In genomic region chr14:22297376-22297775, GRCh38 we compare ENCODE assay signal across 27 cellular contexts.
"Had no signal": no experiment of that assay in that cellular context is flagged by ENCODE, and none has a peak within 500 bp of the region (broad histone marks: within the 10 kb centered on the region; RNA-seq: fewer than 3 reads in every experiment).

No MANE protein-coding gene starts in this region.

- H3K4me3 ChIP-seq: adrenal gland, ascending aorta, coronary artery, gastroesophageal sphincter, mucosa of descending colon, right lobe of liver, skin epidermis, thoracic aorta, upper lobe of left lung, vagina had no signal

- H3K4me1 ChIP-seq: adrenal gland, ascending aorta, gastroesophageal sphincter, right lobe of liver, upper lobe of left lung had no signal

- H3K27me3 ChIP-seq: adrenal gland, ascending aorta, brain microvascular endothelial cell, upper lobe of left lung, vagina had no signal

- H3K9me3 Mint-ChIP-seq: activated naive CD4-positive, alpha-beta T cell treated with anti-CD3 and anti-CD28 coated beads for 36 hours; activated naive CD8-positive, alpha-beta T cell treated with anti-CD3 and anti-CD28 coated beads for 36 hours; activated T-helper 1 cell treated with anti-CD3 and anti-CD28 coated beads, Interleukin-12 subunit alpha, Interleukin-12 subunit beta, Interleukin-2, Interleukin-4 antibody, amounts not matched to agents 30 ng/mL and 10 ng/mL and 1 ng/mL, durations not matched to agents 14 hours and 24 hours and 36 hours; effector memory CD8-positive, alpha-beta T cell; immature natural killer cell; memory B cell; stimulated activated effector memory CD8-positive, alpha-beta T cell treated with anti-CD3 and anti-CD28 coated beads, Interleukin-12 subunit alpha, Interleukin-12 subunit beta, amount 100 ng/mL, for 72 hours; stimulated activated naive CD8-positive, alpha-beta T cell treated with anti-CD3 and anti-CD28 coated beads, Interleukin-15, Interleukin-2, amounts not matched to agents 100 ng/mL and 50 ng/mL, for 24 hours had no signal

- ATAC-seq: effector memory CD8-positive, alpha-beta T cell; gastroesophageal sphincter; mucosa of descending colon; right lobe of liver; stimulated activated effector memory CD8-positive, alpha-beta T cell treated with anti-CD3 and anti-CD28 coated beads, Interleukin-12 subunit alpha, Interleukin-12 subunit beta, amount 100 ng/mL, for 72 hours had no signal

- H3K27ac ChIP-seq: adrenal gland, ascending aorta, brain microvascular endothelial cell, coronary artery, gastroesophageal sphincter, right lobe of liver, skin epidermis, thoracic aorta, upper lobe of left lung, vagina had no signal

- H3K27ac Mint-ChIP-seq: activated naive CD4-positive, alpha-beta T cell treated with anti-CD3 and anti-CD28 coated beads for 36 hours; activated naive CD8-positive, alpha-beta T cell treated with anti-CD3 and anti-CD28 coated beads for 36 hours; activated T-helper 1 cell treated with anti-CD3 and anti-CD28 coated beads, Interleukin-12 subunit alpha, Interleukin-12 subunit beta, Interleukin-2, Interleukin-4 antibody, amounts not matched to agents 30 ng/mL and 10 ng/mL and 1 ng/mL, durations not matched to agents 14 hours and 24 hours and 36 hours; effector memory CD8-positive, alpha-beta T cell; immature natural killer cell; memory B cell; stimulated activated effector memory CD8-positive, alpha-beta T cell treated with anti-CD3 and anti-CD28 coated beads, Interleukin-12 subunit alpha, Interleukin-12 subunit beta, amount 100 ng/mL, for 72 hours; stimulated activated naive CD8-positive, alpha-beta T cell treated with anti-CD3 and anti-CD28 coated beads, Interleukin-15, Interleukin-2, amounts not matched to agents 100 ng/mL and 50 ng/mL, for 24 hours had no signal

- H3K4me1 Mint-ChIP-seq: activated naive CD8-positive, alpha-beta T cell treated with anti-CD3 and anti-CD28 coated beads for 36 hours; immature natural killer cell; memory B cell; nephron; stimulated activated effector memory CD8-positive, alpha-beta T cell treated with anti-CD3 and anti-CD28 coated beads, Interleukin-12 subunit alpha, Interleukin-12 subunit beta, amount 100 ng/mL, for 72 hours had no signal

- H3K27me3 Mint-ChIP-seq: activated naive CD8-positive, alpha-beta T cell treated with anti-CD3 and anti-CD28 coated beads for 36 hours; effector memory CD8-positive, alpha-beta T cell; stimulated activated naive CD8-positive, alpha-beta T cell treated with anti-CD3 and anti-CD28 coated beads, Interleukin-15, Interleukin-2, amounts not matched to agents 100 ng/mL and 50 ng/mL, for 24 hours had no signal

- H3K36me3 ChIP-seq: adrenal gland, ascending aorta, brain microvascular endothelial cell, gastroesophageal sphincter, right lobe of liver, thoracic aorta, upper lobe of left lung, vagina had no signal

- H3K9me3 ChIP-seq: adrenal gland, ascending aorta, gastroesophageal sphincter, mucosa of descending colon, right lobe of liver, thoracic aorta, upper lobe of left lung, vagina had no signal

- DNase-seq: activated CD4-positive, alpha-beta T cell treated with anti-CD3 and anti-CD28 coated beads for 4 hours; activated CD4-positive, alpha-beta T cell treated with anti-CD3 and anti-CD28 coated beads, Interleukin-2, amount 50 U/mL, for 4 hours; activated CD4-positive, CD25-positive, alpha-beta regulatory T cell; activated effector memory CD4-positive, alpha-beta T cell treated with anti-CD3 and anti-CD28 coated beads, Interleukin-2, amount 50 U/mL, for 16 hours; activated naive CD4-positive, alpha-beta T cell treated with anti-CD3 and anti-CD28 coated beads for 36 hours; activated naive CD8-positive, alpha-beta T cell treated with anti-CD3 and anti-CD28 coated beads for 36 hours; adrenal gland; effector memory CD8-positive, alpha-beta T cell; hypothalamus; immature natural killer cell; mucosa of descending colon; posterior cingulate gyrus; right lobe of liver; stimulated activated CD4-positive, alpha-beta T cell treated with anti-CD3 and anti-CD28 coated beads, Interleukin-4, amount 100 ng/mL, for 24 hours; upper lobe of left lung had no signal

- H3K36me3 Mint-ChIP-seq: activated naive CD8-positive, alpha-beta T cell treated with anti-CD3 and anti-CD28 coated beads for 36 hours; immature natural killer cell; memory B cell; stimulated activated effector memory CD8-positive, alpha-beta T cell treated with anti-CD3 and anti-CD28 coated beads, Interleukin-12 subunit alpha, Interleukin-12 subunit beta, amount 100 ng/mL, for 72 hours had no signal

- H3K4me3 Mint-ChIP-seq: activated naive CD4-positive, alpha-beta T cell treated with anti-CD3 and anti-CD28 coated beads for 36 hours; activated naive CD8-positive, alpha-beta T cell treated with anti-CD3 and anti-CD28 coated beads for 36 hours; activated T-helper 1 cell treated with anti-CD3 and anti-CD28 coated beads, Interleukin-12 subunit alpha, Interleukin-12 subunit beta, Interleukin-2, Interleukin-4 antibody, amounts not matched to agents 30 ng/mL and 10 ng/mL and 1 ng/mL, durations not matched to agents 14 hours and 24 hours and 36 hours; effector memory CD8-positive, alpha-beta T cell; immature natural killer cell; memory B cell; nephron; stimulated activated effector memory CD8-positive, alpha-beta T cell treated with anti-CD3 and anti-CD28 coated beads, Interleukin-12 subunit alpha, Interleukin-12 subunit beta, amount 100 ng/mL, for 72 hours; stimulated activated naive CD8-positive, alpha-beta T cell treated with anti-CD3 and anti-CD28 coated beads, Interleukin-15, Interleukin-2, amounts not matched to agents 100 ng/mL and 50 ng/mL, for 24 hours had no signal
